In the genomic region with DNA sequence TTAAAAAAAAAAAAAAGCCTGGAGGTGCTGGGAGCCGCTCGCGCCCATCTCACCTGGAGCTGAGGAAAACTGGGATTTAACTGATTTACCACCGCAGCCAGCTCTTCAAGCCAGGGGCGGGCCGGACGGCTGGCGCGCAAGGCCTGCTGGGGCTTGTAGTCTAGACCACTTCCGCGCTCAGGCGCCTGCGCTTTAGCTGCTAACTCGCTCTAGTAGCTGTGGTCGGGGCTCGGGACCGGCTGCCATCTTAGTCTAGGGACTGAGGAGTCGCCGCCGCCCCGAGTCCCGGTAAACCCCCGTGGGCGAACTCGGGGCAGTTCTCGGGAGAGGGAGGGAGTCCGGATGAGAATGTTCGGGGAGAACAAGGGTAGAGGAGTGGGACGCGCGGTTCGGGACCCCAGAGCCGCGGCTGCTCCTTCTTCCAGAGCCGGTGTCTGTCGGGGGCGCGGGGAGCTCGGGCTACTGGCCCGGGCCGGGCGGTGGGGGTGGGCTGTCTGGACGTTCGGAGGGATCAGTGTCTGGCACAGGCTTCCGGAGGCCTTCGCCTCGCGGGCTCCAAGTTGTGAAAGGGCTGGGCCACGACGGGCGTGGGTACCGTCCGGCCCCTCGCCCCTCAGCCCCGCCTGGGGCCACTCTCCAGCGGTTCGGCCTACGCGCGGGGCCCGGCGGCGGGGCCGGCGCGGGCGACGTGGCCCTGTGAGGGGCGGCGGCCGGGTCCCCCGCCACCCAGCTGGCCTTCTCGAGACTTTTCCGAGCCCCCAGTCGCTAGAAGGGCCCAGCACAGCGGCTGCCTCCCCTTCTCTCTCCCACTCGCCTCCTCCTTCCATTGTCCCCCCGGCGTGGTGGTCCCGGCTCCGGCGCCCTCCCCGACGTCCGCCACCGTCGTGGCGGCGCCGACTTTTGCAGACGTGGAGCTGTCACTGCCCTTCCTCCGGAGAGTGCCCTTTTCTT, we compare ENCODE assay signal across 1 cellular context.
TF ChIP-seq lines count a peak whose summit lies in the region.

ITCH (plus strand) TSS at position 212 of the 951 bp plus-strand sequence. CDS start 30,539 bp downstream, outside the sequence.

TF ChIP-seq in SK-N-SH, 30 proteins besides CTCF, POLR2A, EP300 and RAD21 (continued from another document):
- no peak for TF ChIP-seq IRF3 (IDR thresholded peaks at IDR 0.05; ENCODE audit: low read depth, low read length)
- TF ChIP-seq, protein P1, sequence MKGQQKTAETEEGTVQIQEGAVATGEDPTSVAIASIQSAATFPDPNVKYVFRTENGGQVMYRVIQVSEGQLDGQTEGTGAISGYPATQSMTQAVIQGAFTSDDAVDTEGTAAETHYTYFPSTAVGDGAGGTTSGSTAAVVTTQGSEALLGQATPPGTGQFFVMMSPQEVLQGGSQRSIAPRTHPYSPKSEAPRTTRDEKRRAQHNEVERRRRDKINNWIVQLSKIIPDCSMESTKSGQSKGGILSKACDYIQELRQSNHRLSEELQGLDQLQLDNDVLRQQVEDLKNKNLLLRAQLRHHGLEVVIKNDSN (IDR thresholded peaks at IDR 0.05; ENCODE audit: borderline replicate concordance, low read depth), result no peak
- peak; percentile 47; the same call in 1 of the 2 replicates for TF ChIP-seq GABPA (IDR thresholded peaks at IDR 0.05; ENCODE audit: low read depth)
- TF ChIP-seq, protein P2, sequence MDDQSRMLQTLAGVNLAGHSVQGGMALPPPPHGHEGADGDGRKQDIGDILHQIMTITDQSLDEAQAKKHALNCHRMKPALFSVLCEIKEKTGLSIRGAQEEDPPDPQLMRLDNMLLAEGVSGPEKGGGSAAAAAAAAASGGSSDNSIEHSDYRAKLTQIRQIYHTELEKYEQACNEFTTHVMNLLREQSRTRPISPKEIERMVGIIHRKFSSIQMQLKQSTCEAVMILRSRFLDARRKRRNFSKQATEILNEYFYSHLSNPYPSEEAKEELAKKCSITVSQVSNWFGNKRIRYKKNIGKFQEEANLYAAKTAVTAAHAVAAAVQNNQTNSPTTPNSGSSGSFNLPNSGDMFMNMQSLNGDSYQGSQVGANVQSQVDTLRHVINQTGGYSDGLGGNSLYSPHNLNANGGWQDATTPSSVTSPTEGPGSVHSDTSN (IDR thresholded peaks at IDR 0.05), result no peak
- no peak for TF ChIP-seq EZH2phosphoT487 (IDR thresholded peaks at IDR 0.05; ENCODE audit: borderline replicate concordance, low read depth)
- TF ChIP-seq FOSL2 (IDR thresholded peaks at IDR 0.05; ENCODE audit: borderline replicate concordance, low read depth), result no peak
- no peak for TF ChIP-seq TEAD4 (IDR thresholded peaks at IDR 0.05; ENCODE audit: borderline replicate concordance, insufficient read depth)
- no peak for TF ChIP-seq FOXJ3 (CRISPR knock-in tag; IDR thresholded peaks at IDR 0.05)
- no peak; the same call in 1 of the 2 replicates for TF ChIP-seq MAX (IDR thresholded peaks at IDR 0.05; ENCODE audit: low read depth)
- TF ChIP-seq POLR2AphosphoS5 (IDR thresholded peaks at IDR 0.05; ENCODE audit: low read depth, low read length), result peak; percentile 94
- TF ChIP-seq, protein P3, sequence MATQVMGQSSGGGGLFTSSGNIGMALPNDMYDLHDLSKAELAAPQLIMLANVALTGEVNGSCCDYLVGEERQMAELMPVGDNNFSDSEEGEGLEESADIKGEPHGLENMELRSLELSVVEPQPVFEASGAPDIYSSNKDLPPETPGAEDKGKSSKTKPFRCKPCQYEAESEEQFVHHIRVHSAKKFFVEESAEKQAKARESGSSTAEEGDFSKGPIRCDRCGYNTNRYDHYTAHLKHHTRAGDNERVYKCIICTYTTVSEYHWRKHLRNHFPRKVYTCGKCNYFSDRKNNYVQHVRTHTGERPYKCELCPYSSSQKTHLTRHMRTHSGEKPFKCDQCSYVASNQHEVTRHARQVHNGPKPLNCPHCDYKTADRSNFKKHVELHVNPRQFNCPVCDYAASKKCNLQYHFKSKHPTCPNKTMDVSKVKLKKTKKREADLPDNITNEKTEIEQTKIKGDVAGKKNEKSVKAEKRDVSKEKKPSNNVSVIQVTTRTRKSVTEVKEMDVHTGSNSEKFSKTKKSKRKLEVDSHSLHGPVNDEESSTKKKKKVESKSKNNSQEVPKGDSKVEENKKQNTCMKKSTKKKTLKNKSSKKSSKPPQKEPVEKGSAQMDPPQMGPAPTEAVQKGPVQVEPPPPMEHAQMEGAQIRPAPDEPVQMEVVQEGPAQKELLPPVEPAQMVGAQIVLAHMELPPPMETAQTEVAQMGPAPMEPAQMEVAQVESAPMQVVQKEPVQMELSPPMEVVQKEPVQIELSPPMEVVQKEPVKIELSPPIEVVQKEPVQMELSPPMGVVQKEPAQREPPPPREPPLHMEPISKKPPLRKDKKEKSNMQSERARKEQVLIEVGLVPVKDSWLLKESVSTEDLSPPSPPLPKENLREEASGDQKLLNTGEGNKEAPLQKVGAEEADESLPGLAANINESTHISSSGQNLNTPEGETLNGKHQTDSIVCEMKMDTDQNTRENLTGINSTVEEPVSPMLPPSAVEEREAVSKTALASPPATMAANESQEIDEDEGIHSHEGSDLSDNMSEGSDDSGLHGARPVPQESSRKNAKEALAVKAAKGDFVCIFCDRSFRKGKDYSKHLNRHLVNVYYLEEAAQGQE (IDR thresholded peaks at IDR 0.05; ENCODE audit: low read depth, low read length), result no peak
- 0 out of 2 replicates have a peak, but pooled peaks have one; percentile 26 for TF ChIP-seq SIN3A (IDR thresholded peaks at IDR 0.05; ENCODE audit: borderline replicate concordance, low read depth, low read length)
TF ChIP-seq in SK-N-SH: peak in this region for 9.
